In the genomic region with DNA sequence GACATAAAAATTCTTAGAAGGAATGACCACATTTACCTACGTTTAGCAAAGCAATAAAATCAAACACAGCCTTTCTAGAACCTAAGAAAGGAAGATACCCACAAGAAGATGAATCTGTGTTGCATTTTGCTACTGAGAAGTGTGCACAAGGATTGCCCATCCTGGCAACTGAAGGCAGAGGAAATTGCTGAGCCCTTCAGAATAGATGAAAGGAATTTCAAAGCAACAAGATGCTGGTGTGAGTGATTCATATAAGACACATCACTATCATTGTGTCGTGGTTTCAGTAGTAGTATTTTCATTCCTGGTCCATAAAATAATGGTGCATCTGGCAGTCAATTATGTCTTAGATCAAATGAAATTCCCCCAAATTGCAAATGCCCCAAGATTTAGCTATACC, we compare ENCODE assay signal across 18 cellular contexts. TPM values are rescaled to one million over a fixed set of nuclear protein-coding genes. Genes with fewer than 3 reads are reported as not detected.
DNase-seq lines count a peak whose midpoint lies in the region; ATAC-seq, FAIRE-seq and TF ChIP-seq lines count a peak whose summit lies in the region.
"Had no signal": no experiment of that assay in that cellular context is flagged by ENCODE, and none has a peak within 500 bp of the region (broad histone marks: within the 10 kb centered on the region; RNA-seq: fewer than 3 reads in every experiment).

No MANE protein-coding gene starts in this region.

- no peaks in the 10 kb centered on the region for H4K20me1 ChIP-seq in astrocyte (ENCODE audit: insufficient read depth, low read length)

- peak; percentile 87 for FAIRE-seq in astrocyte (lab: Jason Lieb, UNC)
- FAIRE-seq: kidney had no signal

- no peak overlapping the region for H3K4me3 Mint-ChIP-seq in astrocyte (ENCODE audit: unreplicated experiment)
- H3K4me3 Mint-ChIP-seq in stimulated activated naive CD8-positive, alpha-beta T cell treated with anti-CD3 and anti-CD28 coated beads, Interleukin-15, Interleukin-2, amounts not matched to agents 100 ng/mL and 50 ng/mL, for 24 hours = no peak overlapping the region
- H3K4me3 Mint-ChIP-seq: effector memory CD8-positive, alpha-beta T cell; neural crest cell; T-helper 2 cell treated with Interferon-gamma antibody and Interleukin-4, amounts not matched to agents 5 μg/mL and 100 μg/mL, for 36 hours had no signal

- H3K27me3 Mint-ChIP-seq in astrocyte (ENCODE audit: low read depth, unreplicated experiment) = peaks cover 2% of the 10 kb centered on the region
- H3K27me3 Mint-ChIP-seq in stimulated activated naive CD8-positive, alpha-beta T cell treated with anti-CD3 and anti-CD28 coated beads, Interleukin-15, Interleukin-2, amounts not matched to agents 100 ng/mL and 50 ng/mL, for 24 hours = no peaks in the 10 kb centered on the region
- H3K27me3 Mint-ChIP-seq: effector memory CD8-positive, alpha-beta T cell had no signal

- no peak for DNase-seq in activated naive CD4-positive, alpha-beta T cell treated with anti-CD3 and anti-CD28 coated beads, Interleukin-2, amount 50 U/mL, for 72 hours (ENCODE audit: low spot score in 2 of 2)
- no peak for DNase-seq in activated naive CD4-positive, alpha-beta T cell treated with anti-CD3 and anti-CD28 coated beads, Interleukin-2, amount 50 U/mL, for 16 hours
- DNase-seq in NCI-H226 (peak; percentile 40), astrocyte (ENCODE audit: low read depth) (peak; percentile 26), NCI-H345 (lab: John Stamatoyannopoulos, UW) (no peak), HuH-7.5 (ENCODE audit: low spot score) (no peak), upper lobe of left lung (no peak)
- DNase-seq: activated CD8-positive, alpha-beta memory T cell treated with anti-CD3 and anti-CD28 coated beads, Interleukin-2, amount 50 U/mL, for 4 hours; adrenal gland; effector memory CD8-positive, alpha-beta T cell; hippocampal formation; kidney; mesendoderm; NCI-H1694; Right ventricle myocardium superior had no signal

- H3K36me3 ChIP-seq in astrocyte (ENCODE audit: insufficient read depth, low read length) (no peaks in the 10 kb centered on the region), upper lobe of left lung (no peaks in the 10 kb centered on the region)
- H3K36me3 ChIP-seq: adrenal gland had no signal

- H3K36me3 Mint-ChIP-seq in activated naive CD4-positive, alpha-beta T cell treated with anti-CD3 and anti-CD28 coated beads, Interleukin-2, amount 50 U/mL, for 72 hours = peaks cover 0 to 8% of the 10 kb centered on the region in 2 donors
- no peaks in the 10 kb centered on the region for H3K36me3 Mint-ChIP-seq in astrocyte (ENCODE audit: low read depth, unreplicated experiment)
- H3K36me3 Mint-ChIP-seq in stimulated activated naive CD8-positive, alpha-beta T cell treated with anti-CD3 and anti-CD28 coated beads, Interleukin-15, Interleukin-2, amounts not matched to agents 100 ng/mL and 50 ng/mL, for 24 hours (ENCODE audit: low read depth) = no peaks in the 10 kb centered on the region

- TF ChIP-seq CTCF in astrocyte (IDR thresholded peaks at IDR 0.05; ENCODE audit: insufficient read depth, low read depth, low read length) = no peak
- no peak for TF ChIP-seq CTCF in upper lobe of left lung (IDR thresholded peaks at IDR 0.05)

- H3K9me3 ChIP-seq in astrocyte (ENCODE audit: insufficient read depth, low read depth, low read length) = no peaks in the 10 kb centered on the region
- no peaks in the 10 kb centered on the region for H3K9me3 ChIP-seq in upper lobe of left lung
- H3K9me3 ChIP-seq: adrenal gland had no signal

- H3K27me3 ChIP-seq in astrocyte (ENCODE audit: insufficient read depth, low read length) (no peaks in the 10 kb centered on the region), upper lobe of left lung (no peaks in the 10 kb centered on the region)
- H3K27me3 ChIP-seq: adrenal gland had no signal

- TF ChIP-seq POLR2A in upper lobe of left lung (IDR thresholded peaks at IDR 0.05) = no peak

- H3K4me1 Mint-ChIP-seq in astrocyte (ENCODE audit: low read depth, unreplicated experiment) = peaks cover 7% of the 10 kb centered on the region
- H3K4me1 Mint-ChIP-seq in stimulated activated naive CD8-positive, alpha-beta T cell treated with anti-CD3 and anti-CD28 coated beads, Interleukin-15, Interleukin-2, amounts not matched to agents 100 ng/mL and 50 ng/mL, for 24 hours (ENCODE audit: low read depth) = peaks cover 51% of the 10 kb centered on the region

- peak overlapping the region in 1 of 2 donors; percentile 44 for H3K27ac Mint-ChIP-seq in activated naive CD4-positive, alpha-beta T cell treated with anti-CD3 and anti-CD28 coated beads, Interleukin-2, amount 50 U/mL, for 72 hours
- H3K27ac Mint-ChIP-seq in astrocyte (ENCODE audit: unreplicated experiment) = peak overlapping the region; percentile 14
- H3K27ac Mint-ChIP-seq in stimulated activated naive CD8-positive, alpha-beta T cell treated with anti-CD3 and anti-CD28 coated beads, Interleukin-15, Interleukin-2, amounts not matched to agents 100 ng/mL and 50 ng/mL, for 24 hours = peak overlapping the region; percentile 46
- H3K27ac Mint-ChIP-seq: T-helper 2 cell treated with Interferon-gamma antibody and Interleukin-4, amounts not matched to agents 5 μg/mL and 100 μg/mL, for 36 hours had no signal

- H3K4me2 ChIP-seq in astrocyte (ENCODE audit: low read length) = peak overlapping the region; percentile 16

- H3K4me3 ChIP-seq in astrocyte (ENCODE audit: insufficient read depth, low read depth, low read length) (no peak overlapping the region), upper lobe of left lung (no peak overlapping the region)
- H3K4me3 ChIP-seq: adrenal gland had no signal

- no peaks in the 10 kb centered on the region for H3K79me2 ChIP-seq in astrocyte (ENCODE audit: insufficient read depth, low read length)

- peaks cover 4% of the 10 kb centered on the region for H3K4me1 ChIP-seq in astrocyte (ENCODE audit: insufficient read depth, low read length)
- no peaks in the 10 kb centered on the region for H3K4me1 ChIP-seq in upper lobe of left lung
- H3K4me1 ChIP-seq: adrenal gland had no signal

- H3K9me3 Mint-ChIP-seq in activated naive CD4-positive, alpha-beta T cell treated with anti-CD3 and anti-CD28 coated beads, Interleukin-2, amount 50 U/mL, for 72 hours = no peaks in the 10 kb centered on the region
- H3K9me3 Mint-ChIP-seq in astrocyte (ENCODE audit: unreplicated experiment) = no peaks in the 10 kb centered on the region
- no peaks in the 10 kb centered on the region for H3K9me3 Mint-ChIP-seq in stimulated activated naive CD8-positive, alpha-beta T cell treated with anti-CD3 and anti-CD28 coated beads, Interleukin-15, Interleukin-2, amounts not matched to agents 100 ng/mL and 50 ng/mL, for 24 hours
- H3K9me3 Mint-ChIP-seq: effector memory CD8-positive, alpha-beta T cell had no signal

- H3K27ac ChIP-seq in astrocyte (ENCODE audit: low read depth, low read length) (no peak overlapping the region), upper lobe of left lung (no peak overlapping the region)
- H3K27ac ChIP-seq: adrenal gland had no signal

- TF ChIP-seq EP300 in upper lobe of left lung (IDR thresholded peaks at IDR 0.05) = no peak

- H3K9ac ChIP-seq in astrocyte (ENCODE audit: low read length) = no peak overlapping the region

- WGBS in upper lobe of left lung, 2 donors = 63 to 71% methylated on average over 2 of the region's 2 CpGs

- ATAC-seq in activated naive CD4-positive, alpha-beta T cell treated with anti-CD3 and anti-CD28 coated beads, Interleukin-2, amount 50 U/mL, for 72 hours = peak; percentile 73 to 75
- ATAC-seq in upper lobe of left lung (ENCODE audit: low FRiP score in 2 of 2) = no peak
- ATAC-seq: effector memory CD8-positive, alpha-beta T cell had no signal

- H2AFZ ChIP-seq in astrocyte (ENCODE audit: low read depth, low read length) = no peak overlapping the region

RNA-seq across cellular contexts. Expression of gene ANKRD44, which starts 48.3 kb away (rescaled TPM):
- 100 to 1,000 TPM; 103 to 130 TPM for total RNA-seq in activated naive CD4-positive, alpha-beta T cell treated with anti-CD3 and anti-CD28 coated beads, Interleukin-2, amount 50 U/mL, for 72 hours
- total RNA-seq in astrocyte = 7.2 and 7.8 TPM in 2 replicates
- 10 to 100 TPM; 41.0 to 91.1 (median 61.7) TPM for total RNA-seq in upper lobe of left lung

Comparison
In these comparisons a context has a peak if more than half of its experiments do, and no peak if none do; other contexts are left out.
1. ATAC-seq: peak in activated naive CD4-positive, alpha-beta T cell treated with anti-CD3 and anti-CD28 coated beads, Interleukin-2, amount 50 U/mL, for 72 hours (2 of 2); none in upper lobe of left lung (0 of 2).
2. DNase-seq: peak in NCI-H226 (single experiment) and astrocyte (single experiment); none in activated naive CD4-positive, alpha-beta T cell treated with anti-CD3 and anti-CD28 coated beads, Interleukin-2, amount 50 U/mL, for 72 hours (0 of 2), activated naive CD4-positive, alpha-beta T cell treated with anti-CD3 and anti-CD28 coated beads, Interleukin-2, amount 50 U/mL, for 16 hours (single experiment), NCI-H345 (single experiment), HuH-7.5 (single experiment) and upper lobe of left lung (0 of 2).